1 cellular context compared by ENCODE assay signal in the genomic region with DNA sequence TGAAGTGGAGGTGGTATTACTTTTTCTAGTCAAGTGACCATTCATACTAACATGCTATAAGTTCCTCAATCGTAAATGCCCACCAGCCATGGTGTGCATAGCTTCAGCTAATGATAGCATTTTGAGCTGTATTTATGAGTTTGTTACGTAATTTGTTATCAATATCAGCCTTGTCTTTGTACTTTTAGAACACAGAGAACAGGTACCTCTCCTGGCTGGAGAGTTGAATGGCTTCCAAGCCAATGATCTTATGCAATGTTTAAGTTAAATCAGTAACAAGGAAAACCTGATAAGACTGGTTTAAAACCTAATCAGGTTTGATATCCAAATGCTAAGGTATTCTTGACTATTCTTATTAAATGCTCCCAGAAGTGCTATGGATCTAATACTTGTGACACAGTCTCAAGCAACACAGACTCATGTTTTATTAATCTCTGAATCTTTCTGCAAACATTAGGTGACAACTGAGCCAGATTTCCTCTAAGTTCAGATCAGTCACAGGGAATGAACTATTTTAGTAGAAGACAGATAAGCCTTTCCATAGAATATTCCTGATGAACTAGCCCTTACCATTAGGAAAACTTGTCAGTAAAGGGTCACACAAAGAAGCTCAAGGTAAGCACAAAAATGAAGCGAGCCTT.
TF ChIP-seq lines count a peak whose summit lies in the region.

No MANE protein-coding gene starts in this region.

TF ChIP-seq in SK-N-SH treated with all-trans-retinoic acid at 6 μM for 48 hours, 23 proteins besides CTCF, POLR2A, EP300 and RAD21 (continued from another document):
- TF ChIP-seq TSHZ2 (CRISPR knock-in tag; IDR thresholded peaks at IDR 0.05), result no peak
- no peak for TF ChIP-seq ZNF565 (CRISPR knock-in tag; conservative IDR thresholded peaks at IDR 0.05; ENCODE audit: low read depth)
